Comparison of ENCODE assay signal across 26 cellular contexts in the genomic region with DNA sequence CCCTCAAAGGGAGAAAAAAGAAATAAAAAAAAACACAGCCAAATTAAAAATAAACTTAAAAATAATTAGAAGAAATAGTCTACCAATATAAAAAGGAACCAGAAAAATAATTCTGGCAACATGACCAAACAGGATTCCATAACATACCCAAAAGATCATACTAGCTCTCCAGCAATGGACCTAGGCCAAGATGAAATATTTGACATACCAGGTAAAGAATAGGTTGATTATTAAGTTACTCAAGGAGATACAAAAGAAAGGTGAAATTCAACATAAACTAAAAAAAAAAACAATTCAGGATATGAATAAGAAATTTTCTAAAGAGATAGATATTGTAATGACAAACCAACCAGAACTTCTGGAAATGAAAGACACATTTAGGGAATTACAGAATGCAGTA.
"Had no signal": no experiment of that assay in that cellular context is flagged by ENCODE, and none has a peak within 500 bp of the region (broad histone marks: within the 10 kb centered on the region; RNA-seq: fewer than 3 reads in every experiment).

No MANE protein-coding gene starts in this region.

- H3K9me3 ChIP-seq: adrenal gland, body of pancreas had no signal

- H3K27ac Mint-ChIP-seq: activated CD4-positive, alpha-beta T cell treated with anti-CD3 and anti-CD28 coated beads for 36 hours; activated CD4-positive, alpha-beta T cell treated with anti-CD3 and anti-CD28 coated beads, Interleukin-2, amount 10 ng/mL, durations not matched to agents 7 days and 5 days; activated CD8-positive, alpha-beta T cell treated with anti-CD3 and anti-CD28 coated beads, Interleukin-2, amount 10 ng/mL, durations not matched to agents 7 days and 5 days; activated naive CD4-positive, alpha-beta T cell treated with anti-CD3 and anti-CD28 coated beads for 36 hours; activated naive CD4-positive, alpha-beta T cell treated with anti-CD3 and anti-CD28 coated beads, Interleukin-2, amount 50 U/mL, for 72 hours; activated T-cell treated with anti-CD3 and anti-CD28 coated beads, Interleukin-2, amount 50 U/mL, for 24 hours; activated T-helper 2 cell treated with anti-CD3 and anti-CD28 coated beads, Interferon-gamma antibody, Interleukin-2, Interleukin-4, amounts not matched to agents 10 μg/mL and 5 μg/mL and 100 μg/mL, durations not matched to agents 14 hours and 24 hours and 36 hours had no signal

- FAIRE-seq: astrocyte had no signal

- H3K36me3 ChIP-seq: adrenal gland, breast epithelium, SJCRH30 had no signal

- H3K4me3 Mint-ChIP-seq: activated CD4-positive, alpha-beta T cell treated with anti-CD3 and anti-CD28 coated beads for 36 hours; activated CD4-positive, alpha-beta T cell treated with anti-CD3 and anti-CD28 coated beads, Interleukin-2, amount 10 ng/mL, durations not matched to agents 7 days and 5 days; activated CD8-positive, alpha-beta T cell treated with anti-CD3 and anti-CD28 coated beads, Interleukin-2, amount 10 ng/mL, durations not matched to agents 7 days and 5 days; activated naive CD4-positive, alpha-beta T cell treated with anti-CD3 and anti-CD28 coated beads for 36 hours; activated T-cell treated with anti-CD3 and anti-CD28 coated beads, Interleukin-2, amount 50 U/mL, for 24 hours had no signal

- H3K27ac ChIP-seq: adrenal gland, body of pancreas, breast epithelium, SJCRH30, SK-N-MC had no signal

- H3K27me3 ChIP-seq: adrenal gland, body of pancreas, breast epithelium, SJCRH30 had no signal

- H3K4me1 ChIP-seq: adrenal gland, body of pancreas, breast epithelium had no signal

- DNase-seq: activated CD4-positive, alpha-beta T cell treated with anti-CD3 and anti-CD28 coated beads for 36 hours; activated CD4-positive, alpha-beta T cell treated with anti-CD3 and anti-CD28 coated beads, Interleukin-2, amount 10 ng/mL, durations not matched to agents 7 days and 5 days; activated CD4-positive, alpha-beta T cell treated with anti-CD3 and anti-CD28 coated beads, Interleukin-2, amount 50 U/mL, for 48 hours; activated CD8-positive, alpha-beta T cell treated with anti-CD3 and anti-CD28 coated beads, Interleukin-2, amount 10 ng/mL, durations not matched to agents 7 days and 5 days; activated gamma-delta T cell; activated naive CD4-positive, alpha-beta T cell treated with anti-CD3 and anti-CD28 coated beads for 36 hours; activated T-cell treated with anti-CD3 and anti-CD28 coated beads, Interleukin-2, amount 50 U/mL, for 24 hours; adrenal gland; body of pancreas; Karpas-422; NCI-H1105; NCI-H1417 treated with DMSO at 0.1 percent for 48 hours; NCI-H187 treated with DMSO at 0.1 percent for 48 hours; NCI-H2171 treated with DMSO at 0.1 percent for 48 hours; NCI-H2227 treated with DMSO at 0.1 percent for 48 hours; NCI-H524 treated with DMSO at 0.1 percent for 48 hours; NK-92 treated with Interleukin-12 subunit alpha and Interleukin-12 subunit beta, amount 100 ng/mL, for 24 hours; T1000 had no signal

- ATAC-seq: activated CD4-positive, alpha-beta T cell treated with anti-CD3 and anti-CD28 coated beads for 36 hours; activated CD4-positive, CD25-positive, alpha-beta regulatory T cell treated with anti-CD3 and anti-CD28 coated beads, Interleukin-2, amount 50 U/mL, for 24 hours; activated CD8-positive, alpha-beta T cell treated with anti-CD3 and anti-CD28 coated beads, Interleukin-2, amount 10 ng/mL, durations not matched to agents 7 days and 5 days; activated naive CD4-positive, alpha-beta T cell treated with anti-CD3 and anti-CD28 coated beads, Interleukin-2, amount 50 U/mL, for 72 hours; body of pancreas; Panc1 had no signal

- H3K4me1 Mint-ChIP-seq: activated CD4-positive, alpha-beta T cell treated with anti-CD3 and anti-CD28 coated beads for 36 hours had no signal

- H3K4me3 ChIP-seq: adrenal gland, body of pancreas, breast epithelium, SJCRH30, SK-N-MC had no signal
